ENCODE assay signal across 1 cellular context in the genomic region with DNA sequence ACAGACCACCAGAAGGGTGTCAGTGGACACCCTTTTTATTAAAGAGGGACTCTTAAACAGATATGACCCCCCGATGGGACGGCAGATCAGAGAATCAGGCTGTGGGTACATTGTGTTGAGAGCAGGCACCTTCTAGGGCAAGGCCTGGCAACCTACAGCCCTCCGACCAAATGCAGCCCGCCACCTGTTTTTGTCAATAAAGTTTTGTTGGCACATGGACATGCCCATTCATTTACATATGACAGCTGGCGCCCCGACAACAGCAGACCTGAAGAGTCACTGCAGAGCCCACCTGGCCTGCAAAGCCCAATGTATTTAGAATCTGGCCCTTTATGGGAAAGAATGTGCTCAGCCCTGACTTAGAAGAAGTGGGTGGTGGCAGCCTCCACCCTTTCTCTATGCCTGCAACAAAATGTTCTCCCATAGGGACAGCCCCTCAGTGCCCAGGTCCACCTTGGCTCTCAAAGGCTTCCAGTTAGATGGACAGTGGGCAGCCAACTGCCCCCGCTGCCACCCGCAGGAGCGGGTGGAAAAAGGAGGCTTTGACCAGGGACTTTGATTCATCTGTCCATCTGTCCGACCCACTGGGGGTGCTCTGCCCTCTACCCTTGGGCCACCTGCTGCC.
TF ChIP-seq lines count a peak whose summit lies in the region.

No MANE protein-coding gene starts in this region.

TF ChIP-seq in K562, 482 proteins besides CTCF, POLR2A, EP300 and RAD21 (continued from another document):
- TF ChIP-seq, protein P1, sequence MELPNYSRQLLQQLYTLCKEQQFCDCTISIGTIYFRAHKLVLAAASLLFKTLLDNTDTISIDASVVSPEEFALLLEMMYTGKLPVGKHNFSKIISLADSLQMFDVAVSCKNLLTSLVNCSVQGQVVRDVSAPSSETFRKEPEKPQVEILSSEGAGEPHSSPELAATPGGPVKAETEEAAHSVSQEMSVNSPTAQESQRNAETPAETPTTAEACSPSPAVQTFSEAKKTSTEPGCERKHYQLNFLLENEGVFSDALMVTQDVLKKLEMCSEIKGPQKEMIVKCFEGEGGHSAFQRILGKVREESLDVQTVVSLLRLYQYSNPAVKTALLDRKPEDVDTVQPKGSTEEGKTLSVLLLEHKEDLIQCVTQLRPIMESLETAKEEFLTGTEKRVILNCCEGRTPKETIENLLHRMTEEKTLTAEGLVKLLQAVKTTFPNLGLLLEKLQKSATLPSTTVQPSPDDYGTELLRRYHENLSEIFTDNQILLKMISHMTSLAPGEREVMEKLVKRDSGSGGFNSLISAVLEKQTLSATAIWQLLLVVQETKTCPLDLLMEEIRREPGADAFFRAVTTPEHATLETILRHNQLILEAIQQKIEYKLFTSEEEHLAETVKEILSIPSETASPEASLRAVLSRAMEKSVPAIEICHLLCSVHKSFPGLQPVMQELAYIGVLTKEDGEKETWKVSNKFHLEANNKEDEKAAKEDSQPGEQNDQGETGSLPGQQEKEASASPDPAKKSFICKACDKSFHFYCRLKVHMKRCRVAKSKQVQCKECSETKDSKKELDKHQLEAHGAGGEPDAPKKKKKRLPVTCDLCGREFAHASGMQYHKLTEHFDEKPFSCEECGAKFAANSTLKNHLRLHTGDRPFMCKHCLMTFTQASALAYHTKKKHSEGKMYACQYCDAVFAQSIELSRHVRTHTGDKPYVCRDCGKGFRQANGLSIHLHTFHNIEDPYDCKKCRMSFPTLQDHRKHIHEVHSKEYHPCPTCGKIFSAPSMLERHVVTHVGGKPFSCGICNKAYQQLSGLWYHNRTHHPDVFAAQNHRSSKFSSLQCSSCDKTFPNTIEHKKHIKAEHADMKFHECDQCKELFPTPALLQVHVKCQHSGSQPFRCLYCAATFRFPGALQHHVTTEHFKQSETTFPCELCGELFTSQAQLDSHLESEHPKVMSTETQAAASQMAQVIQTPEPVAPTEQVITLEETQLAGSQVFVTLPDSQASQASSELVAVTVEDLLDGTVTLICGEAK (IDR thresholded peaks at IDR 0.05), result peak; percentile 79
- TF ChIP-seq, protein P1 (CRISPR knock-in tag; IDR thresholded peaks at IDR 0.05), result peak; percentile 71
